Comparison of ENCODE assay signal across 9 cellular contexts in genomic region chr2:206989306-206989705, GRCh38. TPM values are rescaled to one million over a fixed set of nuclear protein-coding genes. Genes with fewer than 3 reads are reported as not detected.
DNase-seq lines count a peak whose midpoint lies in the region; ATAC-seq and TF ChIP-seq lines count a peak whose summit lies in the region.
"Had no signal": no experiment of that assay in that cellular context is flagged by ENCODE, and none has a peak within 500 bp of the region (broad histone marks: within the 10 kb centered on the region; RNA-seq: fewer than 3 reads in every experiment).

No MANE protein-coding gene starts in this region.

- no peak overlapping the region for H3K4me3 Mint-ChIP-seq in activated T-cell treated with anti-CD3 and anti-CD28 coated beads, Interleukin-2, amount 50 U/mL, for 4 hours
- H3K4me3 Mint-ChIP-seq in activated naive CD8-positive, alpha-beta T cell, result peak overlapping the region; percentile 20

- H3K36me3 ChIP-seq in KMS-11 (ENCODE audit: insufficient read depth), result no peaks in the 10 kb centered on the region
- H3K36me3 ChIP-seq in thyroid gland, result no peaks in the 10 kb centered on the region

- no peak overlapping the region for H3K4me2 ChIP-seq in KMS-11

- H3K4me3 ChIP-seq in KMS-11 (IDR thresholded peaks at IDR 0.05; ENCODE audit: insufficient read depth, low read depth, low read length) (no peak overlapping the region), thyroid gland (replicated peaks in 1 of 3) (no peak overlapping the region)

- H2AFZ ChIP-seq in KMS-11 (ENCODE audit: low read depth), result no peak overlapping the region

- intact Hi-C loops in thyroid gland (cut with DNase I), result loop anchor here (5.0 to 10.0 kb wide), 2 partner anchors 195 to 483 kb away; no protein-coding TSS in a partner anchor

- peaks cover 4% of the 10 kb centered on the region for H3K27me3 Mint-ChIP-seq in activated T-cell treated with anti-CD3 and anti-CD28 coated beads, Interleukin-2, amount 50 U/mL, for 4 hours (ENCODE audit: low read depth)
- no peaks in the 10 kb centered on the region for H3K27me3 Mint-ChIP-seq in activated naive CD8-positive, alpha-beta T cell

- no peak overlapping the region for H3K27ac ChIP-seq in KMS-11
- no peak overlapping the region for H3K27ac ChIP-seq in thyroid gland
- H3K27ac ChIP-seq: epithelial cell of prostate had no signal

- H3K9me3 ChIP-seq in thyroid gland, result no peaks in the 10 kb centered on the region

- H3K36me3 Mint-ChIP-seq in activated T-cell treated with anti-CD3 and anti-CD28 coated beads, Interleukin-2, amount 50 U/mL, for 4 hours (ENCODE audit: insufficient read depth), result no peaks in the 10 kb centered on the region
- H3K36me3 Mint-ChIP-seq in activated naive CD8-positive, alpha-beta T cell, result no peaks in the 10 kb centered on the region

- no peak for DNase-seq in activated T-cell treated with anti-CD3 and anti-CD28 coated beads, Interleukin-2, amount 50 U/mL, for 4 hours
- DNase-seq in activated T-cell treated with anti-CD3 and anti-CD28 coated beads for 4 hours (no peak), islet precursor cell (peak; percentile 64), thyroid gland (peak; percentile 29 to 42), cerebellum (ENCODE audit: low spot score) (no peak)

- no peaks in the 10 kb centered on the region for H3K9me3 Mint-ChIP-seq in activated T-cell treated with anti-CD3 and anti-CD28 coated beads, Interleukin-2, amount 50 U/mL, for 4 hours
- H3K9me3 Mint-ChIP-seq in activated naive CD8-positive, alpha-beta T cell (ENCODE audit: low read depth), result no peaks in the 10 kb centered on the region

- no peaks in the 10 kb centered on the region for H3K79me2 ChIP-seq in KMS-11 (ENCODE audit: insufficient read depth, low read depth)

- H3K27me3 ChIP-seq in KMS-11 (ENCODE audit: insufficient read depth, low read depth) (no peaks in the 10 kb centered on the region), thyroid gland (no peaks in the 10 kb centered on the region)

- H4K20me1 ChIP-seq in KMS-11 (ENCODE audit: insufficient read depth), result no peaks in the 10 kb centered on the region

- H3K27ac Mint-ChIP-seq in activated naive CD8-positive, alpha-beta T cell, result peak overlapping the region; percentile 47

- H3K4me1 Mint-ChIP-seq in activated T-cell treated with anti-CD3 and anti-CD28 coated beads, Interleukin-2, amount 50 U/mL, for 4 hours (ENCODE audit: low read depth), result peaks cover 13% of the 10 kb centered on the region
- H3K4me1 Mint-ChIP-seq in activated naive CD8-positive, alpha-beta T cell (ENCODE audit: low read depth), result peaks cover 25% of the 10 kb centered on the region

- WGBS in thyroid gland, 2 donors, result 29 to 37% methylated on average over 6 of the region's 6 CpGs

- peak; percentile 73 for TF ChIP-seq CTCF in KMS-11 (conservative IDR thresholded peaks at IDR 0.05; ENCODE audit: low read depth, low read length)
- peak; percentile 32 to 72 (median 50) for TF ChIP-seq CTCF in thyroid gland (IDR thresholded peaks at IDR 0.05)

- no peak overlapping the region for H3K9ac ChIP-seq in KMS-11

- TF ChIP-seq POLR2A in thyroid gland (IDR thresholded peaks at IDR 0.05), result no peak

- H3K4me1 ChIP-seq in KMS-11 (ENCODE audit: low read depth, poor library complexity, severe bottlenecking) (no peaks in the 10 kb centered on the region), thyroid gland (peaks cover 0 to 5% of the 10 kb centered on the region in 2 donors)

- peak; percentile 32 to 49 for ATAC-seq in activated T-cell treated with anti-CD3 and anti-CD28 coated beads, Interleukin-2, amount 50 U/mL, for 4 hours
- peak; percentile 75 for ATAC-seq in GM21576 (IDR thresholded peaks at IDR 0.05; ENCODE audit: unreplicated experiment)

RNA-seq across cellular contexts. Expression of gene CPO, which starts 50.0 kb away (rescaled TPM):
- total RNA-seq in activated T-cell treated with anti-CD3 and anti-CD28 coated beads, Interleukin-2, amount 50 U/mL, for 4 hours, result not detected
- total RNA-seq in thyroid gland (1 to 10 TPM in 2 of 4 donors, under 1 TPM in 1, not detected in 1; 0.40 to 2.1 (median 1.1) TPM), cerebellum (not detected)

Comparison
In these comparisons a context has a peak if more than half of its experiments do, and no peak if none do; other contexts are left out.
1. DNase-seq: peak in islet precursor cell (single experiment) and thyroid gland (2 of 2); none in activated T-cell treated with anti-CD3 and anti-CD28 coated beads, Interleukin-2, amount 50 U/mL, for 4 hours (single experiment), activated T-cell treated with anti-CD3 and anti-CD28 coated beads for 4 hours (single experiment) and cerebellum (single experiment).